26 cellular contexts compared by ENCODE assay signal in the genomic region with DNA sequence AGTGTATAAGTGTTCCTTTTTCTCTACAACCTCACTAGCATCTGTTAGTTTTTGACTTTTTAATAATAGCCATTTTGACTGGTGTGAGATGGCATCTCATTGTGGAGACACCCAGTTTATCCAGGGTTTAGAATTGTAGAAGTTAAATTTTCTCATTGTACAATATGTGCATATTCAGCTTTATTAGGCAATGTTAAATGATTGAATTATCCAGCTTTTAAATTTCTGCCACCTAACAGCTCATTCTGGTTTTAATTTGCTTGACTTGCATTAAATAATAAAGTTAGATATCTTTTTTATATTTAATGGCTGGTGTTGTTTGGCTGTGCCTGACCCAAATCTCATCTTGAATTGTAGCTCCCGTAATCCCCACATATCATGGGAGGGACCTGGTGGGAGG.
"Had no signal": no experiment of that assay in that cellular context is flagged by ENCODE, and none has a peak within 500 bp of the region (broad histone marks: within the 10 kb centered on the region; RNA-seq: fewer than 3 reads in every experiment).

No MANE protein-coding gene starts in this region.

- DNase-seq: stimulated activated CD4-positive, alpha-beta T cell treated with anti-CD3 and anti-CD28 coated beads, Interleukin-2, amount 100 ng/mL, for 48 hours; stimulated activated CD4-positive, alpha-beta T cell treated with anti-CD3 and anti-CD28 coated beads, Interleukin-4, amount 100 ng/mL, for 1 hour; stimulated activated CD4-positive, alpha-beta T cell treated with anti-CD3 and anti-CD28 coated beads, Interleukin-4, amount 100 ng/mL, for 24 hours; stimulated activated CD4-positive, alpha-beta T cell treated with anti-CD3 and anti-CD28 coated beads, Interleukin-4, amount 100 ng/mL, for 4 hours; stimulated activated CD8-positive, alpha-beta memory T cell treated with anti-CD3 and anti-CD28 coated beads, Interleukin-4, amount 100 ng/mL, for 48 hours; stimulated activated naive B cell treated with anti-CD40 and anti-IgM and Interleukin-4, amounts not matched to agents 10 μg/mL and 1 μg/mL and 100 μg/mL, for 72 hours; stimulated activated naive CD4-positive, alpha-beta T cell; stimulated activated naive CD4-positive, alpha-beta T cell treated with Interleukin-2 at 50 U/mL for 16 hours; stimulated activated naive CD8-positive, alpha-beta T cell treated with anti-CD3 and anti-CD28 coated beads, Interleukin-15, amount 100 ng/mL, for 72 hours; stimulated activated naive CD8-positive, alpha-beta T cell treated with anti-CD3 and anti-CD28 coated beads, Interleukin-15, Interleukin-2, amounts not matched to agents 100 U/mL and 50 U/mL, for 24 hours; stomach; substantia nigra; testis; thyroid gland; tibial artery; trophoblast cell; upper lobe of left lung; upper lobe of right lung; uterus had no signal

- H3K4me3 ChIP-seq: stomach, suprapubic skin, testis, thoracic aorta, thyroid gland, tibial artery, tibial nerve, upper lobe of left lung, upper lobe of right lung, uterus, vagina had no signal

- H3K27me3 ChIP-seq: stomach, testis, thyroid gland, tibial artery, tibial nerve, upper lobe of left lung, upper lobe of right lung, uterus, vagina had no signal

- H3K36me3 ChIP-seq: stomach, suprapubic skin, thoracic aorta, thyroid gland, tibial artery, tibial nerve, upper lobe of left lung, upper lobe of right lung, uterus, vagina had no signal

- ATAC-seq: stimulated activated effector memory CD8-positive, alpha-beta T cell treated with anti-CD3 and anti-CD28 coated beads, Interleukin-12 subunit alpha, Interleukin-12 subunit beta, amount 100 ng/mL, for 72 hours; stimulated activated memory B cell treated with anti-CD40 and anti-IgM and Interleukin-4, amounts not matched to agents 10 μg/mL and 1 μg/mL and 100 μg/mL, for 72 hours; stimulated activated naive B cell treated with anti-CD40 and anti-IgM and Interleukin-4, amounts not matched to agents 10 μg/mL and 1 μg/mL and 100 μg/mL, for 72 hours; stimulated activated naive CD8-positive, alpha-beta T cell treated with anti-CD3 and anti-CD28 coated beads, Interleukin-15, amount 100 ng/mL, for 72 hours; stimulated activated naive CD8-positive, alpha-beta T cell treated with anti-CD3 and anti-CD28 coated beads, Interleukin-15, Interleukin-2, amounts not matched to agents 100 U/mL and 50 U/mL, for 24 hours; upper lobe of right lung had no signal

- FAIRE-seq: urothelium cell line had no signal

- H3K4me1 ChIP-seq: stomach, suprapubic skin, testis, thyroid gland, tibial artery, tibial nerve, upper lobe of left lung, upper lobe of right lung, uterus, vagina had no signal

- H3K27ac ChIP-seq: stomach, suprapubic skin, testis, thoracic aorta, thyroid gland, tibial artery, tibial nerve, upper lobe of left lung, upper lobe of right lung, uterus, vagina had no signal

- H3K9me3 ChIP-seq: testis, thyroid gland, upper lobe of right lung, uterus, vagina had no signal
